Comparison of ENCODE assay signal across 21 cellular contexts in genomic region chr7:14170872-14171271, GRCh38.
A peak's percentile ranks its signal among the peaks of the same experiment; 100 is the strongest.
DNase-seq lines count a peak whose midpoint lies in the region; ATAC-seq, FAIRE-seq and TF ChIP-seq lines count a peak whose summit lies in the region.
"Had no signal": no experiment of that assay in that cellular context is flagged by ENCODE, and none has a peak within 500 bp of the region (broad histone marks: within the 10 kb centered on the region; RNA-seq: fewer than 3 reads in every experiment).

No MANE protein-coding gene starts in this region.

- H3K4me3 ChIP-seq in bronchial epithelial cell (ENCODE audit: low read depth, low read length), result no peak overlapping the region
- no peak overlapping the region for H3K4me3 ChIP-seq in osteoblast (ENCODE audit: insufficient read depth, low read length)

- TF ChIP-seq CTCF in bronchial epithelial cell (IDR thresholded peaks at IDR 0.05; ENCODE audit: insufficient read depth, low read length, severe bottlenecking) (no peak), foreskin keratinocyte (conservative IDR thresholded peaks at IDR 0.05) (no peak), osteoblast (IDR thresholded peaks at IDR 0.05; ENCODE audit: extremely low read depth, low read depth, low read length) (no peak)

- no peaks in the 10 kb centered on the region for H3K79me2 ChIP-seq in osteoblast (ENCODE audit: insufficient read depth, low read length)

- no peak overlapping the region for H2AFZ ChIP-seq in osteoblast (ENCODE audit: low read length)

- no peaks in the 10 kb centered on the region for H3K27me3 ChIP-seq in bronchial epithelial cell (ENCODE audit: control insufficient read depth, insufficient read depth, low read length)
- no peaks in the 10 kb centered on the region for H3K27me3 ChIP-seq in foreskin keratinocyte
- no peaks in the 10 kb centered on the region for H3K27me3 ChIP-seq in osteoblast (ENCODE audit: insufficient read depth, low read length)

- DNase-seq in HPDE6-E6E7 (ENCODE audit: extremely low spot score) (peak; percentile 8), bronchial epithelial cell (ENCODE audit: low read depth) (peak; percentile 30), foreskin keratinocyte (no peak), osteoblast (ENCODE audit: insufficient read length, low spot score, missing footprints) (peak; percentile 4), Right ventricle myocardium superior (no peak), inferior parietal cortex (ENCODE audit: extremely low spot score) (no peak)
- DNase-seq: ACHN; AML-193; Caco-2; CD4-positive, alpha-beta T cell; DMS153; DMS79; GDM1; HCEC 1CT; HFFc6 had no signal

- peak; percentile 35 for ATAC-seq in foreskin keratinocyte
- ATAC-seq in HG02938 (IDR thresholded peaks at IDR 0.05; ENCODE audit: unreplicated experiment), result no peak
- no peak for ATAC-seq in Right ventricle myocardium superior (ENCODE audit: poor library complexity)
- no peak for ATAC-seq in GM18519 (IDR thresholded peaks at IDR 0.05; ENCODE audit: low FRiP score, unreplicated experiment)

- no peaks in the 10 kb centered on the region for H3K9me3 ChIP-seq in osteoblast (ENCODE audit: low read depth, low read length)
- H3K9me3 ChIP-seq: Caco-2 had no signal

- H3K4me1 ChIP-seq in foreskin keratinocyte, result no peaks in the 10 kb centered on the region
- no peaks in the 10 kb centered on the region for H3K4me1 ChIP-seq in osteoblast (ENCODE audit: insufficient read depth, low read length)
- H3K4me1 ChIP-seq: Caco-2 had no signal

- H3K27ac ChIP-seq in foreskin keratinocyte (no peak overlapping the region), osteoblast (ENCODE audit: low read depth, low read length) (no peak overlapping the region)
- H3K27ac ChIP-seq: C4-2B, KMS-11 had no signal

- H3K36me3 ChIP-seq in bronchial epithelial cell (ENCODE audit: control insufficient read depth, insufficient read depth, low read length), result no peaks in the 10 kb centered on the region
- H3K36me3 ChIP-seq in osteoblast (ENCODE audit: insufficient read depth, low read length), result no peaks in the 10 kb centered on the region

- no peak for FAIRE-seq in bronchial epithelial cell (lab: Jason Lieb, UNC)
- FAIRE-seq: GM12892, GM18507 had no signal

- intact Hi-C loops in Right ventricle myocardium superior (cut with DNase I), result no loop called here

- H4K20me1 ChIP-seq in osteoblast (ENCODE audit: insufficient read depth, low read length), result no peaks in the 10 kb centered on the region

- H3K4me2 ChIP-seq in osteoblast (ENCODE audit: insufficient read depth, low read length), result no peak overlapping the region
- H3K4me2 ChIP-seq: KMS-11 had no signal

Comparison
In these comparisons a context has a peak if more than half of its experiments do, and no peak if none do; other contexts are left out.
1. DNase-seq: peak in HPDE6-E6E7 (single experiment), bronchial epithelial cell (single experiment) and osteoblast (single experiment); none in foreskin keratinocyte (0 of 2), Right ventricle myocardium superior (single experiment) and inferior parietal cortex (single experiment).